ENCODE assay signal across 21 cellular contexts in genomic region chr10:21396889-21397288, GRCh38.
"Had no signal": no experiment of that assay in that cellular context is flagged by ENCODE, and none has a peak within 500 bp of the region (broad histone marks: within the 10 kb centered on the region; RNA-seq: fewer than 3 reads in every experiment).

No MANE protein-coding gene starts in this region.

- ATAC-seq: body of pancreas; foreskin keratinocyte; left ventricle myocardium superior; naive thymus-derived CD8-positive, alpha-beta T cell; stimulated activated naive B cell treated with anti-CD40 and anti-IgM and Interleukin-4, amounts not matched to agents 10 μg/mL and 1 μg/mL and 100 μg/mL, for 72 hours had no signal

- H3K36me3 Mint-ChIP-seq: activated CD4-positive, alpha-beta memory T cell treated with anti-CD3 and anti-CD28 coated beads for 36 hours; memory B cell; stimulated activated naive B cell treated with anti-CD40 and anti-IgM and Interleukin-4, amounts not matched to agents 10 μg/mL and 1 μg/mL and 100 μg/mL, for 72 hours had no signal

- H3K27ac Mint-ChIP-seq: activated CD4-positive, alpha-beta memory T cell treated with anti-CD3 and anti-CD28 coated beads for 36 hours; activated naive CD8-positive, alpha-beta T cell; activated T-helper 1 cell treated with anti-CD3 and anti-CD28 coated beads, Interleukin-12 subunit alpha, Interleukin-12 subunit beta, Interleukin-2, Interleukin-4 antibody, amounts not matched to agents 30 ng/mL and 10 ng/mL and 1 ng/mL, durations not matched to agents 14 hours and 24 hours and 36 hours; endodermal cell; memory B cell; naive thymus-derived CD8-positive, alpha-beta T cell; stimulated activated naive B cell treated with anti-CD40 and anti-IgM and Interleukin-4, amounts not matched to agents 10 μg/mL and 1 μg/mL and 100 μg/mL, for 72 hours had no signal

- H3K36me3 ChIP-seq: sigmoid colon, thoracic aorta had no signal

- H3K4me1 Mint-ChIP-seq: memory B cell; naive thymus-derived CD8-positive, alpha-beta T cell had no signal

- H3K4me3 ChIP-seq: body of pancreas, dorsolateral prefrontal cortex, sigmoid colon, thoracic aorta had no signal

- H3K79me2 ChIP-seq: parathyroid adenoma had no signal

- DNase-seq: activated CD4-positive, alpha-beta memory T cell treated with anti-CD3 and anti-CD28 coated beads for 36 hours; activated T-cell treated with anti-CD3 and anti-CD28 coated beads for 4 hours; amniotic stem cell; body of pancreas; dorsolateral prefrontal cortex; endodermal cell; foreskin keratinocyte; glutamatergic neuron; hippocampal formation; islet precursor cell; left ventricle myocardium superior; naive thymus-derived CD8-positive, alpha-beta T cell; sigmoid colon; stimulated activated CD4-positive, alpha-beta T cell treated with anti-CD3 and anti-CD28 coated beads, Interleukin-4, amount 100 ng/mL, for 4 hours; stimulated activated naive B cell treated with anti-CD40 and anti-IgM and Interleukin-4, amounts not matched to agents 10 μg/mL and 1 μg/mL and 100 μg/mL, for 72 hours; T-helper 2 cell had no signal

- H2AFZ ChIP-seq: parathyroid adenoma had no signal

- H3K4me1 ChIP-seq: body of pancreas, parathyroid adenoma had no signal

- H3K27me3 ChIP-seq: body of pancreas, dorsolateral prefrontal cortex, foreskin keratinocyte, sigmoid colon had no signal

- H3K27me3 Mint-ChIP-seq: activated CD4-positive, alpha-beta memory T cell treated with anti-CD3 and anti-CD28 coated beads for 36 hours; activated naive CD8-positive, alpha-beta T cell had no signal

- H3K27ac ChIP-seq: body of pancreas, dorsolateral prefrontal cortex, foreskin keratinocyte, parathyroid adenoma, sigmoid colon, thoracic aorta had no signal

- H3K4me3 Mint-ChIP-seq: activated CD4-positive, alpha-beta memory T cell treated with anti-CD3 and anti-CD28 coated beads for 36 hours; activated naive CD8-positive, alpha-beta T cell; activated T-helper 1 cell treated with anti-CD3 and anti-CD28 coated beads, Interleukin-12 subunit alpha, Interleukin-12 subunit beta, Interleukin-2, Interleukin-4 antibody, amounts not matched to agents 30 ng/mL and 10 ng/mL and 1 ng/mL, durations not matched to agents 14 hours and 24 hours and 36 hours; endodermal cell; memory B cell; naive thymus-derived CD8-positive, alpha-beta T cell; stimulated activated naive B cell treated with anti-CD40 and anti-IgM and Interleukin-4, amounts not matched to agents 10 μg/mL and 1 μg/mL and 100 μg/mL, for 72 hours had no signal
